13 cellular contexts compared by ENCODE assay signal in the genomic region with DNA sequence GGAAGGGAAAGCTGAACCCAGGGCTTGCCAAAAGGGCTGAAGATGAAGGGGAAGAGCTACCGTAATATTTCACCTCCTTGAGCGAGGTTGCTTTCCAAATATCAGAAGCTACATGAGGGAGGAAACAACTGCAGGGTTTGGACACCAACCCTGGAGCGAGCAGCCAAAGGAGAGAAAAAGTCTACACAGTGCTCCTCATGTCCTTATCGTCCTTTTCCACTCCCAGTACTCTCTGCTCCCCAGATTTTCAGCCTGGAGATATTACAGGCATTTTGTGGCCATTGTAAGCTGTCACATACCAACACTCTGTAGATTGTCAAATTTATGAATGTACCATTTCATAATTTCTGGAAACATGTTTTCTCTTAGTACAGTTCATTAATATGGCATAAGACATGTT.
DNase-seq lines count a peak whose midpoint lies in the region; ATAC-seq, FAIRE-seq and TF ChIP-seq lines count a peak whose summit lies in the region.
"Had no signal": no experiment of that assay in that cellular context is flagged by ENCODE, and none has a peak within 500 bp of the region (broad histone marks: within the 10 kb centered on the region; RNA-seq: fewer than 3 reads in every experiment).

No MANE protein-coding gene starts in this region.

- H3K9me3 Mint-ChIP-seq in activated T-cell treated with anti-CD3 and anti-CD28 coated beads, Interleukin-2, amount 50 U/mL, for 72 hours: peaks cover 5 to 6% of the 10 kb centered on the region in 2 donors

- H2AFZ ChIP-seq in HepG2 (ENCODE audit: low read length): no peak overlapping the region

- no peak for DNase-seq in left ventricle myocardium inferior
- DNase-seq in cardiac septum (ENCODE audit: low spot score): no peak
- no peak for DNase-seq in SK-N-MC (ENCODE audit: low read depth, low spot score)
- DNase-seq in HepG2 (ENCODE audit: low spot score): no peak
- DNase-seq in urothelium cell line (ENCODE audit: low spot score): no peak
- no peak for DNase-seq in activated T-cell treated with anti-CD3 and anti-CD28 coated beads, Interleukin-2, amount 50 U/mL, for 72 hours
- DNase-seq in HK-2 (ENCODE audit: unreplicated experiment): no peak
- DNase-seq: DMS79 had no signal

- H3K4me1 ChIP-seq in left ventricle myocardium inferior: peaks cover 24% of the 10 kb centered on the region
- H3K4me1 ChIP-seq in HepG2 (ENCODE audit: insufficient read depth, low read length): peaks cover 18% of the 10 kb centered on the region

- peak overlapping the region; percentile 32 for H3K27ac ChIP-seq in left ventricle myocardium inferior (replicated peaks)
- H3K27ac ChIP-seq in SK-N-MC: peak overlapping the region; percentile 76
- no peak overlapping the region for H3K27ac ChIP-seq in HepG2 (ENCODE audit: extremely low read length, insufficient read depth, low read length)
- H3K27ac ChIP-seq: KMS-11 had no signal

- no peak for TF ChIP-seq EP300 in HepG2 (IDR thresholded peaks at IDR 0.05; ENCODE audit: low read depth in 2 of 2, low read length in 2 of 2)
- no peak for TF ChIP-seq EP300 in HepG2 (CRISPR knock-in tag; IDR thresholded peaks at IDR 0.05; ENCODE audit: borderline replicate concordance)

- H3K27me3 ChIP-seq in left ventricle myocardium inferior (ENCODE audit: low read depth): no peaks in the 10 kb centered on the region
- H3K27me3 ChIP-seq in HepG2 (ENCODE audit: control insufficient read depth in 1 of 2, insufficient read depth in 2 of 2, low read length in 2 of 2): no peaks in the 10 kb centered on the region

- in situ Hi-C loops in HepG2 (cut with HindIII; ENCODE audit: extremely low pct_ligation_motif_present, low pct_unique_long_range_greater_than_20kb): loop anchor here (10.0 kb wide), 1 partner anchor 491 kb away; no protein-coding TSS in a partner anchor

- H3K4me2 ChIP-seq in HepG2 (ENCODE audit: low read depth, low read length): no peak overlapping the region
- H3K4me2 ChIP-seq: KMS-11 had no signal

- peaks cover 1% of the 10 kb centered on the region for H3K4me1 Mint-ChIP-seq in activated T-cell treated with anti-CD3 and anti-CD28 coated beads, Interleukin-2, amount 50 U/mL, for 72 hours (ENCODE audit: low read depth)

- TF ChIP-seq POLR2A in HepG2 (IDR thresholded peaks at IDR 0.05; ENCODE audit: insufficient read depth in 1 of 2, low read depth in 2 of 2, low read length in 2 of 2): no peak

- no peak for TF ChIP-seq CTCF in left ventricle myocardium inferior (IDR thresholded peaks at IDR 0.05; ENCODE audit: borderline replicate concordance)
- no peak for TF ChIP-seq CTCF in HepG2 (CRISPR knock-in tag; IDR thresholded peaks at IDR 0.05)

- H3K9me3 ChIP-seq in left ventricle myocardium inferior (replicated peaks): no peaks in the 10 kb centered on the region
- H3K9me3 ChIP-seq in SK-N-MC (ENCODE audit: low read depth, low read length): no peaks in the 10 kb centered on the region
- no peaks in the 10 kb centered on the region for H3K9me3 ChIP-seq in HepG2 (ENCODE audit: low read length)

- no peaks in the 10 kb centered on the region for H3K36me3 ChIP-seq in left ventricle myocardium inferior
- H3K36me3 ChIP-seq in SK-N-MC (ENCODE audit: insufficient read depth, low read length): no peaks in the 10 kb centered on the region
- H3K36me3 ChIP-seq in HepG2 (replicated peaks in 1 of 2; ENCODE audit: control insufficient read depth in 1 of 2, insufficient read depth in 2 of 2, low read length in 2 of 2): no peaks in the 10 kb centered on the region

- no peak for TF ChIP-seq RAD21 in HepG2 (CRISPR knock-in tag; IDR thresholded peaks at IDR 0.05)

- H3K27ac Mint-ChIP-seq in activated T-cell treated with anti-CD3 and anti-CD28 coated beads, Interleukin-2, amount 50 U/mL, for 72 hours: no peak overlapping the region
- H3K27ac Mint-ChIP-seq: CD4-positive, CD25-positive, alpha-beta regulatory T cell had no signal

- FAIRE-seq in HepG2 (lab: Jason Lieb, UNC): peak; percentile 8
- peak; percentile 62 for FAIRE-seq in urothelium cell line (lab: Jason Lieb, UNC)
- FAIRE-seq: H54, RCC 7860 had no signal

- peaks cover 11% of the 10 kb centered on the region for H3K79me2 ChIP-seq in HepG2 (ENCODE audit: insufficient read depth, low read length)

- intact Hi-C loops in left ventricle myocardium inferior (cut with micrococcal nuclease): no loop called here
- intact Hi-C loops in cardiac septum (cut with DNase I): no loop called here
- intact Hi-C loops in HepG2 (cut with micrococcal nuclease; ENCODE audit: unreplicated experiment): loop anchor here (1.0 to 5.0 kb wide), 3 partner anchors 38 to 494 kb away; no protein-coding TSS in a partner anchor

- H3K4me3 Mint-ChIP-seq in activated T-cell treated with anti-CD3 and anti-CD28 coated beads, Interleukin-2, amount 50 U/mL, for 72 hours: no peak overlapping the region
- H3K4me3 Mint-ChIP-seq: CD4-positive, CD25-positive, alpha-beta regulatory T cell had no signal

- no peaks in the 10 kb centered on the region for H4K20me1 ChIP-seq in HepG2 (ENCODE audit: insufficient read depth, low read length)

- no peak overlapping the region for H3K4me3 ChIP-seq in left ventricle myocardium inferior
- no peak overlapping the region for H3K4me3 ChIP-seq in SK-N-MC
- H3K4me3 ChIP-seq in HepG2 (replicated peaks in 1 of 3; ENCODE audit: insufficient read depth in 1 of 3, low read depth in 2 of 3, low read length in 3 of 3): no peak overlapping the region

- H3K9ac ChIP-seq in SK-N-MC (ENCODE audit: insufficient read length) (peak overlapping the region; percentile 12), HepG2 (ENCODE audit: insufficient read depth, low read depth, low read length) (no peak overlapping the region)
- H3K9ac ChIP-seq: KMS-11 had no signal

- no peaks in the 10 kb centered on the region for H3K27me3 Mint-ChIP-seq in activated T-cell treated with anti-CD3 and anti-CD28 coated beads, Interleukin-2, amount 50 U/mL, for 72 hours (ENCODE audit: low read depth)
- H3K27me3 Mint-ChIP-seq: CD4-positive, CD25-positive, alpha-beta regulatory T cell had no signal

- H3K36me3 Mint-ChIP-seq in activated T-cell treated with anti-CD3 and anti-CD28 coated beads, Interleukin-2, amount 50 U/mL, for 72 hours (ENCODE audit: insufficient read depth in 2 of 2): peaks cover 0 to 3% of the 10 kb centered on the region in 2 donors
- H3K36me3 Mint-ChIP-seq: CD4-positive, CD25-positive, alpha-beta regulatory T cell had no signal

- POLR2A ChIA-PET in HepG2 (lab: Yijun Ruan, JAX): no interaction called here

- ATAC-seq in HepG2 (peak; percentile 54), HG03439 (IDR thresholded peaks at IDR 0.05; ENCODE audit: unreplicated experiment) (no peak)
- ATAC-seq in activated T-cell treated with anti-CD3 and anti-CD28 coated beads, Interleukin-2, amount 50 U/mL, for 72 hours (replicated peaks in 1 of 2): no peak

- CTCF ChIA-PET in HepG2 (lab: Yijun Ruan, JAX; ENCODE audit: low intra/inter-chr PET ratio, low total read pairs): interaction anchor here (0.7 to 1.5 kb wide), 2 partner anchors 38 to 495 kb away, joined by 5 to 9 read pairs; no protein-coding TSS in a partner anchor

- 80% methylated on average over 4 of the region's 4 CpGs for WGBS in HepG2 (ENCODE audit: low lambda C conversion rate)

- BruUV-seq in HepG2 (replicated peaks; lab: Mats Ljungman, UMichigan): no TSS peak

TF ChIP-seq in HepG2, 621 proteins besides CTCF, POLR2A, EP300 and RAD21:
- TF ChIP-seq IRF2 (CRISPR knock-in tag; IDR thresholded peaks at IDR 0.05): no peak
- TF ChIP-seq ZNF746 (CRISPR knock-in tag; IDR thresholded peaks at IDR 0.05): no peak
